In the genomic region with DNA sequence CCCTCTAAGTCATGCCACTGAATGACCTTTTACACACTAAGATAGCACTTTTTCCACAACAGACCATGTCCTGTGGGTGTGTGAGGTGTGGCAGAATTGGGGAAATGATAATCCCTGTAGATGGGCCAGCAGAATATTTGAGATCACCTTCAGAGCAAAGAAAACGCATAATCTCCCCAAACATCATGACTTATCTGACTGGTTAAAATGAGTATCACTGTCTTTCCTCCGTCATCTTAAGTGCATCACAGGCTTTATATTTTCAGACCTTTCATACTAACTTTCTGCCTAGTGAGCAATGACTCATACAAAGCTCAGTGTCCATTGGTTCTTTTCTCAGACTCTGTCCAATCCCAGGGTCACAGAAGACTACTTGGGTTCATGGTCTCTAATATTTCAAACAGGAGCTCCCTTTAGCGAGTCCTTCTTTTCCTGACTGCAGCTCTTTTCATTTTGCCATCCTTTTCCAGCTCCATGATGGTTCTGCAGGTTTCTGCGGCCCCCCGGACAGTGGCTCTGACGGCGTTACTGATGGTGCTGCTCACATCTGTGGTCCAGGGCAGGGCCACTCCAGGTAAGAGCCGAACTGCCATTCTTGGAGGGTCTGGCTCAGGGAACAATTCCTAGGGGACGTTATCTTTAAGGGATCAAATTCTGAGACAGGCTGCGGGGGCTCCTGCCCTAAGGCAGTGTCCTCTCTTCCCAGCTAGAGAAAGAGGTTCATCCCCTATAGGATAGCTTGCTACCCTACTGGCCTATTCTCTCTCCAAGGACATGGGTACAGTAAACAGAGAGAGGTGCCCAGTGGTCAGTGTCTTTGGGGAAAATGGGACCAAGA, we compare ENCODE assay signal across 8 cellular contexts. TPM values are rescaled to one million over a fixed set of nuclear protein-coding genes. Genes with fewer than 3 reads are reported as not detected.
DNase-seq lines count a peak whose midpoint lies in the region; ATAC-seq, FAIRE-seq and TF ChIP-seq lines count a peak whose summit lies in the region.

A gene (plus strand): TSS at position 423 of the 838 bp plus-strand sequence. CDS start 52 bp downstream, at position 475.

- no peak for FAIRE-seq in small intestine (lab: Jason Lieb, UNC)

- H3K4me3 ChIP-seq in astrocyte of the cerebellum (ENCODE audit: low read depth, low read length): no peak within 1 kb of the TSS
- peak within 1 kb of the TSS; percentile 59 for H3K4me3 ChIP-seq in right cardiac atrium (ENCODE audit: low read length)
- H3K4me3 ChIP-seq in small intestine (ENCODE audit: low read depth in 1 of 2, low read length in 2 of 2): peak within 1 kb of the TSS; percentile 43 to 62

- DNase-seq in AML-193 (lab: John Stamatoyannopoulos, UW) (peak; percentile 82 to 84), NCI-H460 (ENCODE audit: extremely low read depth, low read depth) (peak; percentile 43), astrocyte of the cerebellum (ENCODE audit: low read depth) (peak; percentile 8), right cardiac atrium (no peak), small intestine (peak; percentile 76), NCI-H2171 (lab: John Stamatoyannopoulos, UW) (no peak)

- peak; percentile 90 for TF ChIP-seq POLR2A in GM18505 (IDR thresholded peaks at IDR 0.05; ENCODE audit: borderline replicate concordance, extremely low read depth, insufficient read depth, insufficient read length)

- ATAC-seq in GM18505 (IDR thresholded peaks at IDR 0.05; ENCODE audit: unreplicated experiment) (peak; percentile 57), HG02763 (IDR thresholded peaks at IDR 0.05; ENCODE audit: unreplicated experiment) (peak; percentile 60), right cardiac atrium (peak; percentile 75 to 77)

- intact Hi-C loops in right cardiac atrium (cut with DNase I): no loop called here

- TF ChIP-seq CTCF in astrocyte of the cerebellum (IDR thresholded peaks at IDR 0.05; ENCODE audit: low read depth, low read length, missing control alignments): no peak

- in situ Hi-C loops in astrocyte of the cerebellum (cut with HindIII; ENCODE audit: low sequenced_read_pairs): no loop called here

- peaks cover 4% of the 10 kb centered on the region for H3K4me1 ChIP-seq in right cardiac atrium (ENCODE audit: control insufficient read depth, insufficient read depth, low read length)
- peaks cover 0 to 2% of the 10 kb centered on the region in 2 donors for H3K4me1 ChIP-seq in small intestine (ENCODE audit: control insufficient read depth in 2 of 2, insufficient read depth in 1 of 2, low read depth in 1 of 2, low read length in 1 of 2)

- H3K36me3 ChIP-seq in small intestine (ENCODE audit: control insufficient read depth in 2 of 2, insufficient read depth in 2 of 2, low read length in 2 of 2): no peaks in the 10 kb centered on the region

- H3K27me3 ChIP-seq in right cardiac atrium (ENCODE audit: control insufficient read depth, insufficient read depth) (no peaks in the 10 kb centered on the region), small intestine (ENCODE audit: control insufficient read depth in 2 of 2, insufficient read depth in 2 of 2, low read length in 2 of 2) (no peaks in the 10 kb centered on the region)

- WGBS in right cardiac atrium: 43% methylated on average over 10 of the region's 10 CpGs
- whole genome bisulfite sequencing in small intestine, 3 donors: 45 to 58% (median 53%) methylated on average over 10 of the region's 10 CpGs

- H3K27ac ChIP-seq in right cardiac atrium (ENCODE audit: low read length): peak within 1 kb of the TSS; percentile 76
- peak within 1 kb of the TSS; percentile 27 to 72 for H3K27ac ChIP-seq in small intestine (ENCODE audit: low read depth in 1 of 2, low read length in 1 of 2)

- no peaks in the 10 kb centered on the region for H3K9me3 ChIP-seq in right cardiac atrium (ENCODE audit: control insufficient read depth, low read length)
- no peaks in the 10 kb centered on the region for H3K9me3 ChIP-seq in small intestine (ENCODE audit: control insufficient read depth, low read depth)

RNA-seq across cellular contexts. Expression of the gene that starts here (rescaled TPM):
- not detected in 2 replicates for total RNA-seq in NCI-H460 (2014; rRNA removed; shearing (Covaris generic))
- not detected in 2 replicates for polyA plus RNA-seq in NCI-H460 (2014; cell fraction: nucleus; rRNA removed)
- total RNA-seq in right cardiac atrium: 10 to 100 TPM; 46.2 to 71.0 (median 57.4) TPM
- polyA plus RNA-seq in right cardiac atrium (35.9 TPM), small intestine (100 to 1,000 TPM in 1 of 3 donors, 10 to 100 TPM in 2; 14.3 to 150 (median 66.8) TPM)

Comparison
In these comparisons a context has a peak if more than half of its experiments do, and no peak if none do; other contexts are left out.
1. RNA of the gene that starts here (total RNA-seq): 46.2 to 71.0 TPM in right cardiac atrium; not detected in NCI-H460; every median in the first group is over 10 times any median in the second.
2. Peak in DNase-seq in NCI-H460; RNA of the gene not detected or under 1 TPM.
3. DNase-seq: peak in AML-193 (2 of 2), astrocyte of the cerebellum (single experiment) and small intestine (single experiment); none in right cardiac atrium (0 of 3) and NCI-H2171 (single experiment).
4. Peak in every context shown above with its lines, with median percentiles within 50 percentile points of each other: ATAC-seq.